ENCODE assay signal across 8 cellular contexts in genomic region chr1:12229386-12229834, GRCh38. TPM values are rescaled to one million over a fixed set of nuclear protein-coding genes. Genes with fewer than 3 reads are reported as not detected.
DNase-seq lines count a peak whose midpoint lies in the region; ATAC-seq and TF ChIP-seq lines count a peak whose summit lies in the region.

No MANE protein-coding gene starts in this region.

- H3K27me3 ChIP-seq in heart left ventricle (no peaks in the 10 kb centered on the region), right atrium auricular region (no peaks in the 10 kb centered on the region), vagina (no peaks in the 10 kb centered on the region)

- peak overlapping the region; percentile 63 for H3K4me3 Mint-ChIP-seq in activated T-helper 17 cell treated with anti-CD3 and anti-CD28 coated beads, Interleukin-2, amount 50 U/mL, for 72 hours
- peak overlapping the region; percentile 61 for H3K4me3 Mint-ChIP-seq in mesothelial cell of epicardium

- no peaks in the 10 kb centered on the region for H3K9me3 Mint-ChIP-seq in activated T-helper 17 cell treated with anti-CD3 and anti-CD28 coated beads, Interleukin-2, amount 50 U/mL, for 72 hours
- no peaks in the 10 kb centered on the region for H3K9me3 Mint-ChIP-seq in mesothelial cell of epicardium

- H3K4me1 ChIP-seq in heart left ventricle (peaks cover 3 to 34% (median 15%) of the 10 kb centered on the region in 12 donors), right atrium auricular region (peaks cover 0 to 22% of the 10 kb centered on the region in 2 donors), vagina (peaks cover 34% of the 10 kb centered on the region)

- intact Hi-C loops in heart left ventricle (cut with DNase I), result no loop called here
- intact Hi-C loops in vagina (cut with DNase I), result no loop called here

- peak overlapping the region; percentile 77 for H3K27ac Mint-ChIP-seq in activated T-helper 17 cell treated with anti-CD3 and anti-CD28 coated beads, Interleukin-2, amount 50 U/mL, for 72 hours
- peak overlapping the region; percentile 6 for H3K27ac Mint-ChIP-seq in mesothelial cell of epicardium

- H3K27ac ChIP-seq in heart left ventricle, result peak overlapping the region in 3 of 12 donors; percentile 92 to 97 (median 93)
- no peak overlapping the region for H3K27ac ChIP-seq in right atrium auricular region
- H3K27ac ChIP-seq in vagina, result no peak overlapping the region

- H3K36me3 Mint-ChIP-seq in activated T-helper 17 cell treated with anti-CD3 and anti-CD28 coated beads, Interleukin-2, amount 50 U/mL, for 72 hours (ENCODE audit: low read depth), result no peaks in the 10 kb centered on the region
- H3K36me3 Mint-ChIP-seq in mesothelial cell of epicardium, result no peaks in the 10 kb centered on the region

- H3K27me3 Mint-ChIP-seq in activated T-helper 17 cell treated with anti-CD3 and anti-CD28 coated beads, Interleukin-2, amount 50 U/mL, for 72 hours, result no peaks in the 10 kb centered on the region
- H3K27me3 Mint-ChIP-seq in mesothelial cell of epicardium (ENCODE audit: low read depth), result no peaks in the 10 kb centered on the region

- TF ChIP-seq CTCF in heart left ventricle (IDR thresholded peaks at IDR 0.05) (no peak), right atrium auricular region (IDR thresholded peaks at IDR 0.05) (no peak), mesothelial cell of epicardium (IDR thresholded peaks at IDR 0.05; ENCODE audit: unreplicated experiment) (no peak), vagina (IDR thresholded peaks at IDR 0.05) (no peak)

- no peaks in the 10 kb centered on the region for H3K4me1 Mint-ChIP-seq in activated T-helper 17 cell treated with anti-CD3 and anti-CD28 coated beads, Interleukin-2, amount 50 U/mL, for 72 hours
- peaks cover 8% of the 10 kb centered on the region for H3K4me1 Mint-ChIP-seq in mesothelial cell of epicardium

- no peak for DNase-seq in heart left ventricle
- no peak for DNase-seq in right atrium auricular region (ENCODE audit: low spot score)
- DNase-seq in mesothelial cell of epicardium (ENCODE audit: low spot score in 2 of 2, unreplicated experiment in 2 of 2), result no peak
- no peak for DNase-seq in vagina (ENCODE audit: extremely low spot score in 2 of 2)
- DNase-seq in NCI-H2081 (lab: John Stamatoyannopoulos, UW), result no peak
- no peak for DNase-seq in stimulated activated CD8-positive, alpha-beta memory T cell treated with anti-CD3 and anti-CD28 coated beads, Interleukin-4, amount 100 ng/mL, for 48 hours
- DNase-seq in NCI-H82 treated with DMSO at 0.1 percent for 48 hours (lab: John Stamatoyannopoulos, UW; ENCODE audit: unreplicated experiment), result no peak

- WGBS in heart left ventricle, 4 donors, result 64 to 74% (median 66%) methylated on average over 13 of the region's 13 CpGs

- H3K4me3 ChIP-seq in heart left ventricle (peak overlapping the region in 9 of 12 donors; percentile 72 to 100 (median 99)), right atrium auricular region (peak overlapping the region in 1 of 2 donors; percentile 100), vagina (peak overlapping the region; percentile 95 to 99)

- TF ChIP-seq POLR2A in heart left ventricle (IDR thresholded peaks at IDR 0.05) (no peak), vagina (IDR thresholded peaks at IDR 0.05) (no peak)

- H3K36me3 ChIP-seq in heart left ventricle (peaks cover 0 to 5% (median 0%) of the 10 kb centered on the region in 9 donors), right atrium auricular region (no peaks in the 10 kb centered on the region), vagina (no peaks in the 10 kb centered on the region)

- ATAC-seq in heart left ventricle, result peak in 2 of 4 donors; percentile 2 to 3
- peak; percentile 5 for ATAC-seq in activated T-helper 17 cell treated with anti-CD3 and anti-CD28 coated beads, Interleukin-2, amount 50 U/mL, for 72 hours (replicated peaks)

- no peaks in the 10 kb centered on the region for H3K9me3 ChIP-seq in heart left ventricle
- no peaks in the 10 kb centered on the region for H3K9me3 ChIP-seq in right atrium auricular region
- no peaks in the 10 kb centered on the region for H3K9me3 ChIP-seq in vagina

RNA-seq across cellular contexts. Expression of gene VPS13D, which starts 0.4 kb away (rescaled TPM):
- total RNA-seq in heart left ventricle (100 to 1,000 TPM in 4 of 9 donors, 10 to 100 TPM in 5; 74.3 to 301 (median 95.8) TPM), right atrium auricular region (10 to 100 TPM; 48.1 to 65.2 TPM), mesothelial cell of epicardium (71.6 to 77.8 TPM (median 77.4 TPM) in 3 replicates), vagina (88.9 TPM)
- 10 to 100 TPM; 32.1 to 84.8 TPM for polyA plus RNA-seq in heart left ventricle
- total RNA-seq in activated T-helper 17 cell treated with anti-CD3 and anti-CD28 coated beads, Interleukin-2, amount 50 U/mL, for 72 hours, result 10 to 100 TPM; 30.4 to 35.6 TPM
